Comparison of ENCODE assay signal across 16 cellular contexts in the genomic region with DNA sequence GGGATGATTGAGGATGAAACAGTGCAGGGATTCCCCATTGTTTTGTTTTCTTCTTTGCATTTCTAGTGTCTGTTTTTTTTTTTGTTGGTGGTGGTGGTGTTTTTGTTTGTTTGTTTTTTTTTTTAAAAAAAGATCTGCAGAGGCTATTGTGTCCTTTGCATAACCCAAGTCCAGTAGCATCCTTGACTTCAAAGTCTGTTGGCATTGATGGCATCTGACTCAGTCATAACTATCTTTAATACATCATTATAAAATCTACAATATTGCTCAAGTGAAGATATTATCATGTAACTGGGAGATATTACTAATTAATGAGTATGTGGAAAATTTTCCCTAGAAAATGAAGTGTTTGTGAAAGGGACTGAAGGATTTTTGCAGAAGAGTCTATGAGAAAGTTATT.
DNase-seq lines count a peak whose midpoint lies in the region; ATAC-seq and TF ChIP-seq lines count a peak whose summit lies in the region.
"Had no signal": no experiment of that assay in that cellular context is flagged by ENCODE, and none has a peak within 500 bp of the region (broad histone marks: within the 10 kb centered on the region; RNA-seq: fewer than 3 reads in every experiment).

No MANE protein-coding gene starts in this region.

- H3K4me1 ChIP-seq in right cardiac atrium (ENCODE audit: control insufficient read depth, insufficient read depth, low read length) (peaks cover 2% of the 10 kb centered on the region), heart left ventricle (peaks cover 0 to 13% (median 0%) of the 10 kb centered on the region in 12 donors), trophoblast cell (ENCODE audit: control insufficient read depth in 1 of 2, insufficient read depth in 2 of 2, low read length in 2 of 2) (peaks cover 10 to 11% of the 10 kb centered on the region in 2 experiments), smooth muscle cell (ENCODE audit: low read depth) (no peaks in the 10 kb centered on the region)

- no peak overlapping the region for H3K23ac ChIP-seq in trophoblast cell (ENCODE audit: low read length)

- H3K9me3 ChIP-seq in right cardiac atrium (ENCODE audit: control insufficient read depth, low read length), result no peaks in the 10 kb centered on the region
- H3K9me3 ChIP-seq in heart left ventricle, result peaks cover 0 to 17% (median 0%) of the 10 kb centered on the region in 12 donors
- no peaks in the 10 kb centered on the region for H3K9me3 ChIP-seq in trophoblast cell (ENCODE audit: insufficient read depth, low read depth, low read length)
- no peaks in the 10 kb centered on the region for H3K9me3 ChIP-seq in smooth muscle cell (replicated peaks; ENCODE audit: low read depth)

- H4K8ac ChIP-seq in trophoblast cell (ENCODE audit: low read depth, low read length), result no peak overlapping the region

- H3K79me2 ChIP-seq in trophoblast cell (ENCODE audit: control insufficient read depth, insufficient read depth, low read length, poor library complexity) (peaks cover 14% of the 10 kb centered on the region), smooth muscle cell (ENCODE audit: low read depth) (peaks cover 8% of the 10 kb centered on the region)

- H2BK12ac ChIP-seq in trophoblast cell (ENCODE audit: low read length), result no peak overlapping the region

- no peak for ATAC-seq in right cardiac atrium
- no peak for ATAC-seq in heart left ventricle
- no peak for ATAC-seq in HG03139 (IDR thresholded peaks at IDR 0.05; ENCODE audit: unreplicated experiment)

- no peak overlapping the region for H2BK5ac ChIP-seq in trophoblast cell (ENCODE audit: low read depth, low read length, poor library complexity)

- H3K36me3 ChIP-seq in heart left ventricle (peaks cover 0 to 8% (median 0%) of the 10 kb centered on the region in 9 donors), trophoblast cell (ENCODE audit: control insufficient read depth in 1 of 2, insufficient read depth in 2 of 2, low read length in 2 of 2) (peaks cover 8 to 10% of the 10 kb centered on the region in 2 experiments), smooth muscle cell (ENCODE audit: low read depth) (no peaks in the 10 kb centered on the region)

- H3K36me3 Mint-ChIP-seq in activated naive CD4-positive, alpha-beta T cell treated with anti-CD3 and anti-CD28 coated beads for 36 hours (ENCODE audit: low read depth), result no peaks in the 10 kb centered on the region
- H3K36me3 Mint-ChIP-seq: CD4-positive, alpha-beta memory T cell had no signal

- TF ChIP-seq POLR2A in heart left ventricle (IDR thresholded peaks at IDR 0.05), result no peak

- CTCF ChIA-PET in activated naive CD4-positive, alpha-beta T cell treated with anti-CD3 and anti-CD28 coated beads for 36 hours (lab: Charles Lee), result no interaction called here

- H3K27me3 Mint-ChIP-seq in activated naive CD4-positive, alpha-beta T cell treated with anti-CD3 and anti-CD28 coated beads for 36 hours (ENCODE audit: low read depth), result peaks cover 3% of the 10 kb centered on the region

- H3K4ac ChIP-seq in trophoblast cell (ENCODE audit: low read depth, low read length), result no peak overlapping the region

- H3K18ac ChIP-seq in trophoblast cell (ENCODE audit: low read length), result no peak overlapping the region

- H3K27ac ChIP-seq in right cardiac atrium (ENCODE audit: low read length), result peak overlapping the region; percentile 45
- no peak overlapping the region for H3K27ac ChIP-seq in heart left ventricle
- H3K27ac ChIP-seq in trophoblast cell (ENCODE audit: low read depth, low read length), result peak overlapping the region; percentile 20
- H3K27ac ChIP-seq in smooth muscle cell (ENCODE audit: low read depth), result peak overlapping the region; percentile 87
- H3K27ac ChIP-seq: GM23248 had no signal

- no peak overlapping the region for H3K14ac ChIP-seq in trophoblast cell (ENCODE audit: low read length)

- intact Hi-C loops in right cardiac atrium (cut with DNase I) (loop anchor here in 1 of 4 donors (10.0 kb wide), 1 partner anchor 64 kb away; no protein-coding TSS in a partner anchor), heart left ventricle (cut with DNase I) (no loop called here)
- intact Hi-C loops in activated naive CD4-positive, alpha-beta T cell treated with anti-CD3 and anti-CD28 coated beads for 36 hours (cut with micrococcal nuclease), result no loop called here

- H3K27me3 ChIP-seq in right cardiac atrium (ENCODE audit: control insufficient read depth, insufficient read depth), result no peaks in the 10 kb centered on the region
- no peaks in the 10 kb centered on the region for H3K27me3 ChIP-seq in heart left ventricle
- no peaks in the 10 kb centered on the region for H3K27me3 ChIP-seq in trophoblast cell (ENCODE audit: insufficient read depth, low read length)
- no peaks in the 10 kb centered on the region for H3K27me3 ChIP-seq in smooth muscle cell (ENCODE audit: low read depth)

- H4K91ac ChIP-seq in trophoblast cell (ENCODE audit: low read depth, low read length), result no peak overlapping the region

- H2AK5ac ChIP-seq in trophoblast cell (ENCODE audit: low read length), result no peak overlapping the region

- H3K4me3 ChIP-seq in right cardiac atrium (ENCODE audit: low read length) (no peak overlapping the region), heart left ventricle (no peak overlapping the region), trophoblast cell (ENCODE audit: low read depth, low read length) (no peak overlapping the region), smooth muscle cell (no peak overlapping the region)
- H3K4me3 ChIP-seq: GM23248 had no signal

- no peak for TF ChIP-seq CTCF in heart left ventricle (IDR thresholded peaks at IDR 0.05)
- TF ChIP-seq CTCF in smooth muscle cell (IDR thresholded peaks at IDR 0.05; ENCODE audit: borderline replicate concordance, insufficient read depth, poor library complexity, severe bottlenecking), result no peak

- H3K4me1 Mint-ChIP-seq in activated naive CD4-positive, alpha-beta T cell treated with anti-CD3 and anti-CD28 coated beads for 36 hours (ENCODE audit: low read depth), result no peaks in the 10 kb centered on the region
- H3K4me1 Mint-ChIP-seq: CD4-positive, alpha-beta memory T cell had no signal

- no peak overlapping the region for H3K27ac Mint-ChIP-seq in activated naive CD4-positive, alpha-beta T cell treated with anti-CD3 and anti-CD28 coated beads for 36 hours
- H3K27ac Mint-ChIP-seq: CD4-positive, alpha-beta memory T cell had no signal

- H2BK120ac ChIP-seq in trophoblast cell (ENCODE audit: insufficient read depth, low read length, poor library complexity), result no peak overlapping the region

- H3K4me2 ChIP-seq in trophoblast cell (ENCODE audit: low read length), result no peak overlapping the region
- no peak overlapping the region for H3K4me2 ChIP-seq in smooth muscle cell

- H2AFZ ChIP-seq in trophoblast cell (ENCODE audit: insufficient read depth, low read length, poor library complexity) (no peak overlapping the region), smooth muscle cell (ENCODE audit: low read depth) (no peak overlapping the region)
- H2AFZ ChIP-seq: GM23248 had no signal

- no peaks in the 10 kb centered on the region for H3F3A ChIP-seq in smooth muscle cell (ENCODE audit: low read depth)

- no peak overlapping the region for H3K9ac ChIP-seq in trophoblast cell (ENCODE audit: low read length)
- no peak overlapping the region for H3K9ac ChIP-seq in smooth muscle cell (ENCODE audit: low read depth)
- H3K9ac ChIP-seq: GM23248 had no signal

- DNase-seq in right cardiac atrium (no peak), heart left ventricle (no peak), amniotic epithelial cell (ENCODE audit: low read depth) (peak; percentile 71), trophoblast cell (peak in 1 of 2 donors; percentile 21), smooth muscle cell (lab: John Stamatoyannopoulos, UW; ENCODE audit: unreplicated experiment) (no peak), inferior parietal cortex (ENCODE audit: extremely low spot score) (no peak)
- no peak for DNase-seq in activated naive CD4-positive, alpha-beta T cell treated with anti-CD3 and anti-CD28 coated beads for 36 hours
- DNase-seq: C1 segment of cervical spinal cord; Calu3; CD4-positive, alpha-beta memory T cell; COR-L47; DND-41; GM23248; H7; HCEC 1CT had no signal

- peaks cover 8% of the 10 kb centered on the region for H3K9me3 Mint-ChIP-seq in activated naive CD4-positive, alpha-beta T cell treated with anti-CD3 and anti-CD28 coated beads for 36 hours

- H3K4me3 Mint-ChIP-seq in activated naive CD4-positive, alpha-beta T cell treated with anti-CD3 and anti-CD28 coated beads for 36 hours, result no peak overlapping the region
- H3K4me3 Mint-ChIP-seq: CD4-positive, alpha-beta memory T cell had no signal

- H4K20me1 ChIP-seq in smooth muscle cell (ENCODE audit: low read depth), result no peaks in the 10 kb centered on the region

- no peak overlapping the region for H4K12ac ChIP-seq in trophoblast cell (ENCODE audit: low read depth, low read length)

- H3K79me1 ChIP-seq in trophoblast cell (ENCODE audit: low read length), result no peaks in the 10 kb centered on the region

Comparison
In these comparisons a context has a peak if more than half of its experiments do, and no peak if none do; other contexts are left out.
1. H3K27ac ChIP-seq: peak in right cardiac atrium (single experiment), trophoblast cell (single experiment) and smooth muscle cell (single experiment); none in heart left ventricle (0 of 12).